ENCODE assay signal across 13 cellular contexts in the genomic region with DNA sequence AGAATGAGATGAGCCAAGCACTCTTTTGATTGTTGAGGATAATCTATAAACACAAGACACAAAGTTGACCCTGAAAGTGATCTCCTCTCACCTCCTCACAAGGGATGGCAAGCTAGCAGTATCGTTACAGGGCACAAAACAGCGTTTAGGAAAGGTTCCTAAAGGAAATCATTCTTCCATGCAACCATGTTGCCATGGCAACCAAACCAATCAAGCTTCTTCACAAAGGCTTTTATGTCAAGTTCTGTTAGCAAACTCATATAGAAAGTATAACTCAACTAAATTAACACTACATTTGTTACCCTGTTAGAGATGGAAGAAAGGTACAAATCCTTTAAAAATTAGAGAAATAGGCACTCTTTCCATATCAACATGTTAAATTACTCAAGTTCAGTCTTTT.
A peak's percentile ranks its signal among the peaks of the same experiment; 100 is the strongest.
DNase-seq lines count a peak whose midpoint lies in the region; ATAC-seq and TF ChIP-seq lines count a peak whose summit lies in the region.
"Had no signal": no experiment of that assay in that cellular context is flagged by ENCODE, and none has a peak within 500 bp of the region (broad histone marks: within the 10 kb centered on the region; RNA-seq: fewer than 3 reads in every experiment).

No MANE protein-coding gene starts in this region.

- H3K9me2 ChIP-seq in GM23338 (ENCODE audit: insufficient read depth) = no peaks in the 10 kb centered on the region

- H3K4me3 Mint-ChIP-seq in GM23338 (no peak overlapping the region), nephron progenitor cell (peak overlapping the region; percentile 39)
- H3K4me3 Mint-ChIP-seq: activated naive CD4-positive, alpha-beta T cell treated with anti-CD3 and anti-CD28 coated beads for 36 hours; CD4-positive, CD25-positive, alpha-beta regulatory T cell had no signal

- no peaks in the 10 kb centered on the region for H3K9me3 Mint-ChIP-seq in GM23338
- H3K9me3 Mint-ChIP-seq in nephron progenitor cell = no peaks in the 10 kb centered on the region
- H3K9me3 Mint-ChIP-seq: activated naive CD4-positive, alpha-beta T cell treated with anti-CD3 and anti-CD28 coated beads for 36 hours had no signal

- H3K79me2 ChIP-seq in GM23338 (replicated peaks; ENCODE audit: insufficient read depth) = peaks cover 7% of the 10 kb centered on the region; the same call in 1 of the 2 replicates

- H3K4me1 Mint-ChIP-seq in GM23338 (peaks cover 27% of the 10 kb centered on the region; the same call in 2 of the 3 replicates), nephron progenitor cell (peaks cover 42% of the 10 kb centered on the region)

- H2AFZ ChIP-seq in GM23338 = no peak overlapping the region

- ATAC-seq in GM23338 (peak; percentile 53; the same call in 2 of the 3 replicates), HG03442 (IDR thresholded peaks at IDR 0.05; ENCODE audit: unreplicated experiment) (no peak), HG03457 (IDR thresholded peaks at IDR 0.05; ENCODE audit: unreplicated experiment) (no peak), GM21515 (IDR thresholded peaks at IDR 0.05; ENCODE audit: unreplicated experiment) (no peak)

- H4K20me1 ChIP-seq in GM23338 (replicated peaks; ENCODE audit: insufficient read depth) = no peaks in the 10 kb centered on the region

- no peak overlapping the region for H3K4me3 ChIP-seq in GM23338
- H3K4me3 ChIP-seq: thoracic aorta had no signal

- H3K4me2 ChIP-seq in GM23338 = 0 out of 2 replicates have a peak overlapping the region, but pooled peaks have one; percentile 4
- H3K4me2 ChIP-seq: KMS-11 had no signal

- H3K27ac Mint-ChIP-seq in GM23338 (peak overlapping the region; percentile 16), nephron progenitor cell (peak overlapping the region; percentile 80)
- H3K27ac Mint-ChIP-seq: activated naive CD4-positive, alpha-beta T cell treated with anti-CD3 and anti-CD28 coated beads for 36 hours; CD4-positive, CD25-positive, alpha-beta regulatory T cell had no signal

- H3K36me3 ChIP-seq in GM23338 (ENCODE audit: insufficient read depth) = no peaks in the 10 kb centered on the region
- H3K36me3 ChIP-seq: thoracic aorta had no signal

- TF ChIP-seq CTCF in GM23338 (conservative IDR thresholded peaks at IDR 0.05; ENCODE audit: low read depth in 2 of 2) (no peak), nephron progenitor cell (IDR thresholded peaks at IDR 0.05) (no peak)

- no peaks in the 10 kb centered on the region for H3K27me3 Mint-ChIP-seq in GM23338 (ENCODE audit: insufficient read depth, low read depth, poor library complexity)
- peaks cover 3% of the 10 kb centered on the region for H3K27me3 Mint-ChIP-seq in nephron progenitor cell (ENCODE audit: low read depth, poor library complexity)
- H3K27me3 Mint-ChIP-seq: CD4-positive, CD25-positive, alpha-beta regulatory T cell had no signal

- H3K4me1 ChIP-seq in GM23338 (ENCODE audit: insufficient read depth) = peaks cover 24% of the 10 kb centered on the region

- no peaks in the 10 kb centered on the region for H3K27me3 ChIP-seq in GM23338 (ENCODE audit: insufficient read depth)

- peak; percentile 67 for DNase-seq in GM23338 (ENCODE audit: low spot score)
- peak; percentile 75 for DNase-seq in NCI-H146 treated with DMSO at 0.1 percent for 48 hours (lab: John Stamatoyannopoulos, UW; ENCODE audit: unreplicated experiment)
- peak; percentile 49 for DNase-seq in cerebellar cortex (ENCODE audit: low spot score)
- peak; percentile 34 for DNase-seq in nephron progenitor cell
- DNase-seq: activated naive CD4-positive, alpha-beta T cell treated with anti-CD3 and anti-CD28 coated beads for 36 hours; CD4-positive, CD25-positive, alpha-beta regulatory T cell; stimulated activated CD4-positive, alpha-beta T cell treated with anti-CD3 and anti-CD28 coated beads, Interleukin-15, amount 100 ng/mL, for 24 hours had no signal

- no peak overlapping the region for H3K27ac ChIP-seq in GM23338 (ENCODE audit: low read depth)
- H3K27ac ChIP-seq: epithelial cell of prostate, KMS-11, thoracic aorta had no signal

- H3K36me3 Mint-ChIP-seq in GM23338 (ENCODE audit: low read depth) = no peaks in the 10 kb centered on the region
- peaks cover 31% of the 10 kb centered on the region for H3K36me3 Mint-ChIP-seq in nephron progenitor cell (ENCODE audit: low read depth)
- H3K36me3 Mint-ChIP-seq: CD4-positive, CD25-positive, alpha-beta regulatory T cell had no signal

- H3F3A ChIP-seq in GM23338 (replicated peaks; ENCODE audit: low read depth) = no peaks in the 10 kb centered on the region

TF ChIP-seq in GM23338, 12 proteins besides CTCF, POLR2A, EP300 and RAD21 (continues in another document):
- no peak for TF ChIP-seq CREB1 (CRISPR knock-in tag; IDR thresholded peaks at IDR 0.05; ENCODE audit: low read depth)
- TF ChIP-seq, protein P1, sequence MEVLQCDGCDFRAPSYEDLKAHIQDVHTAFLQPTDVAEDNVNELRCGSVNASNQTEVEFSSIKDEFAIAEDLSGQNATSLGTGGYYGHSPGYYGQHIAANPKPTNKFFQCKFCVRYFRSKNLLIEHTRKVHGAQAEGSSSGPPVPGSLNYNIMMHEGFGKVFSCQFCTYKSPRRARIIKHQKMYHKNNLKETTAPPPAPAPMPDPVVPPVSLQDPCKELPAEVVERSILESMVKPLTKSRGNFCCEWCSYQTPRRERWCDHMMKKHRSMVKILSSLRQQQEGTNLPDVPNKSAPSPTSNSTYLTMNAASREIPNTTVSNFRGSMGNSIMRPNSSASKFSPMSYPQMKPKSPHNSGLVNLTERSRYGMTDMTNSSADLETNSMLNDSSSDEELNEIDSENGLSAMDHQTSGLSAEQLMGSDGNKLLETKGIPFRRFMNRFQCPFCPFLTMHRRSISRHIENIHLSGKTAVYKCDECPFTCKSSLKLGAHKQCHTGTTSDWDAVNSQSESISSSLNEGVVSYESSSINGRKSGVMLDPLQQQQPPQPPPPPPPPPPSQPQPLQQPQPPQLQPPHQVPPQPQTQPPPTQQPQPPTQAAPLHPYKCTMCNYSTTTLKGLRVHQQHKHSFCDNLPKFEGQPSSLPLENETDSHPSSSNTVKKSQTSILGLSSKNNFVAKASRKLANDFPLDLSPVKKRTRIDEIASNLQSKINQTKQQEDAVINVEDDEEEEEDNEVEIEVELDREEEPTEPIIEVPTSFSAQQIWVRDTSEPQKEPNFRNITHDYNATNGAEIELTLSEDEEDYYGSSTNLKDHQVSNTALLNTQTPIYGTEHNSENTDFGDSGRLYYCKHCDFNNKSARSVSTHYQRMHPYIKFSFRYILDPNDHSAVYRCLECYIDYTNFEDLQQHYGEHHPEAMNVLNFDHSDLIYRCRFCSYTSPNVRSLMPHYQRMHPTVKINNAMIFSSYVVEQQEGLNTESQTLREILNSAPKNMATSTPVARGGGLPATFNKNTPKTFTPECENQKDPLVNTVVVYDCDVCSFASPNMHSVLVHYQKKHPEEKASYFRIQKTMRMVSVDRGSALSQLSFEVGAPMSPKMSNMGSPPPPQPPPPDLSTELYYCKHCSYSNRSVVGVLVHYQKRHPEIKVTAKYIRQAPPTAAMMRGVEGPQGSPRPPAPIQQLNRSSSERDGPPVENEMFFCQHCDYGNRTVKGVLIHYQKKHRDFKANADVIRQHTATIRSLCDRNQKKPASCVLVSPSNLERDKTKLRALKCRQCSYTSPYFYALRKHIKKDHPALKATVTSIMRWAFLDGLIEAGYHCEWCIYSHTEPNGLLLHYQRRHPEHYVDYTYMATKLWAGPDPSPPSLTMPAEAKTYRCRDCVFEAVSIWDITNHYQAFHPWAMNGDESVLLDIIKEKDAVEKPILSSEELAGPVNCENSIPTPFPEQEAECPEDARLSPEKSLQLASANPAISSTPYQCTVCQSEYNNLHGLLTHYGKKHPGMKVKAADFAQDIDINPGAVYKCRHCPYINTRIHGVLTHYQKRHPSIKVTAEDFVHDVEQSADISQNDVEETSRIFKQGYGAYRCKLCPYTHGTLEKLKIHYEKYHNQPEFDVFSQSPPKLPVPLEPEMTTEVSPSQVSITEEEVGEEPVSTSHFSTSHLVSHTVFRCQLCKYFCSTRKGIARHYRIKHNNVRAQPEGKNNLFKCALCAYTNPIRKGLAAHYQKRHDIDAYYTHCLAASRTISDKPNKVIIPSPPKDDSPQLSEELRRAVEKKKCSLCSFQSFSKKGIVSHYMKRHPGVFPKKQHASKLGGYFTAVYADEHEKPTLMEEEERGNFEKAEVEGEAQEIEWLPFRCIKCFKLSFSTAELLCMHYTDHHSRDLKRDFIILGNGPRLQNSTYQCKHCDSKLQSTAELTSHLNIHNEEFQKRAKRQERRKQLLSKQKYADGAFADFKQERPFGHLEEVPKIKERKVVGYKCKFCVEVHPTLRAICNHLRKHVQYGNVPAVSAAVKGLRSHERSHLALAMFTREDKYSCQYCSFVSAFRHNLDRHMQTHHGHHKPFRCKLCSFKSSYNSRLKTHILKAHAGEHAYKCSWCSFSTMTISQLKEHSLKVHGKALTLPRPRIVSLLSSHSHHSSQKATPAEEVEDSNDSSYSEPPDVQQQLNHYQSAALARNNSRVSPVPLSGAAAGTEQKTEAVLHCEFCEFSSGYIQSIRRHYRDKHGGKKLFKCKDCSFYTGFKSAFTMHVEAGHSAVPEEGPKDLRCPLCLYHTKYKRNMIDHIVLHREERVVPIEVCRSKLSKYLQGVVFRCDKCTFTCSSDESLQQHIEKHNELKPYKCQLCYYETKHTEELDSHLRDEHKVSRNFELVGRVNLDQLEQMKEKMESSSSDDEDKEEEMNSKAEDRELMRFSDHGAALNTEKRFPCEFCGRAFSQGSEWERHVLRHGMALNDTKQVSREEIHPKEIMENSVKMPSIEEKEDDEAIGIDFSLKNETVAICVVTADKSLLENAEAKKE (CRISPR knock-in tag; IDR thresholded peaks at IDR 0.05) = no peak
- TF ChIP-seq, protein P2, sequence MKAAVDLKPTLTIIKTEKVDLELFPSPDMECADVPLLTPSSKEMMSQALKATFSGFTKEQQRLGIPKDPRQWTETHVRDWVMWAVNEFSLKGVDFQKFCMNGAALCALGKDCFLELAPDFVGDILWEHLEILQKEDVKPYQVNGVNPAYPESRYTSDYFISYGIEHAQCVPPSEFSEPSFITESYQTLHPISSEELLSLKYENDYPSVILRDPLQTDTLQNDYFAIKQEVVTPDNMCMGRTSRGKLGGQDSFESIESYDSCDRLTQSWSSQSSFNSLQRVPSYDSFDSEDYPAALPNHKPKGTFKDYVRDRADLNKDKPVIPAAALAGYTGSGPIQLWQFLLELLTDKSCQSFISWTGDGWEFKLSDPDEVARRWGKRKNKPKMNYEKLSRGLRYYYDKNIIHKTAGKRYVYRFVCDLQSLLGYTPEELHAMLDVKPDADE (IDR thresholded peaks at IDR 0.05) = no peak
- TF ChIP-seq STAT1 (IDR thresholded peaks at IDR 0.05; ENCODE audit: unreplicated experiment) = no peak
- no peak for TF ChIP-seq EZH2phosphoT487 (IDR thresholded peaks at IDR 0.05; ENCODE audit: unreplicated experiment)
- TF ChIP-seq POLR2AphosphoS5 (IDR thresholded peaks at IDR 0.05; ENCODE audit: low read depth) = no peak
- TF ChIP-seq ZNF331 (CRISPR knock-in tag; IDR thresholded peaks at IDR 0.05; ENCODE audit: low read depth) = no peak
- no peak for TF ChIP-seq NANOG (IDR thresholded peaks at IDR 0.05; ENCODE audit: borderline replicate concordance)
